Comparison of ENCODE assay signal across 25 cellular contexts in the genomic region with DNA sequence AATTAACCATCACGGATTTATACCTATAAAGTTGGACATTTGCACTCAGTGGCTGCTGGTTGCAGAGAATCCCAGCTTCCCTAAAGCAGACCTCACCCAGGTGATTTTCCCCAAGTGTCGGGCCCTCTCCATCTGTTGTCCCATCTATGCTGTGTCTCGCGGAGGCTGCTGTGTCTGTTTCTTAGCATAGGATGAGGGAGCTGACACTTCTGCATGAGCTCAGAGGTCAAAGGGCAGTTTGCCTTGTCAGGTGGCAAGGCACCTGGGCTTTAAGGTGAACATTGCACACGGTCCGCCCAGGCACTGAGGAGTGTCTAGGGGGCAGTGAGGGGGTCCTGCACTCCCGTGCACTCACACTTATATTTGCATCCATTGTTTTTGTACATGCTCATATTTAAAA.
"Had no signal": no experiment of that assay in that cellular context is flagged by ENCODE, and none has a peak within 500 bp of the region (broad histone marks: within the 10 kb centered on the region; RNA-seq: fewer than 3 reads in every experiment).

No MANE protein-coding gene starts in this region.

- H3K27me3 ChIP-seq: breast epithelium, SJCRH30 had no signal

- H3K4me3 Mint-ChIP-seq: activated CD4-positive, alpha-beta memory T cell treated with anti-CD3 and anti-CD28 coated beads, Interleukin-2, amount 10 ng/mL, durations not matched to agents 7 days and 5 days; activated CD4-positive, alpha-beta T cell treated with anti-CD3 and anti-CD28 coated beads for 36 hours; activated naive CD4-positive, alpha-beta T cell treated with anti-CD3 and anti-CD28 coated beads, Interleukin-2, amount 50 U/mL, for 24 hours had no signal

- H3K4me1 ChIP-seq: breast epithelium, SJCRH30 had no signal

- H3K27ac Mint-ChIP-seq: activated CD4-positive, alpha-beta memory T cell treated with anti-CD3 and anti-CD28 coated beads, Interleukin-2, amount 10 ng/mL, durations not matched to agents 7 days and 5 days; activated CD4-positive, alpha-beta T cell treated with anti-CD3 and anti-CD28 coated beads for 36 hours; activated naive CD4-positive, alpha-beta T cell treated with anti-CD3 and anti-CD28 coated beads, Interleukin-2, amount 50 U/mL, for 24 hours had no signal

- H3K9me3 ChIP-seq: SJCRH30, SK-N-SH had no signal

- H3K27me3 Mint-ChIP-seq: activated CD4-positive, alpha-beta memory T cell treated with anti-CD3 and anti-CD28 coated beads, Interleukin-2, amount 10 ng/mL, durations not matched to agents 7 days and 5 days; activated CD4-positive, alpha-beta T cell treated with anti-CD3 and anti-CD28 coated beads for 36 hours; activated naive CD4-positive, alpha-beta T cell treated with anti-CD3 and anti-CD28 coated beads, Interleukin-2, amount 50 U/mL, for 24 hours had no signal

- H3K36me3 ChIP-seq: breast epithelium, SJCRH30 had no signal

- ATAC-seq: activated CD4-positive, alpha-beta T cell treated with anti-CD3 and anti-CD28 coated beads for 36 hours; Panc1 had no signal

- H3K27ac ChIP-seq: breast epithelium, RWPE1, SJCRH30, VCaP had no signal

- H3K9me3 Mint-ChIP-seq: activated CD4-positive, alpha-beta memory T cell treated with anti-CD3 and anti-CD28 coated beads, Interleukin-2, amount 10 ng/mL, durations not matched to agents 7 days and 5 days; activated naive CD4-positive, alpha-beta T cell treated with anti-CD3 and anti-CD28 coated beads, Interleukin-2, amount 50 U/mL, for 24 hours had no signal

- DNase-seq: activated CD4-positive, alpha-beta memory T cell treated with anti-CD3 and anti-CD28 coated beads, Interleukin-2, amount 10 ng/mL, durations not matched to agents 7 days and 5 days; activated CD4-positive, alpha-beta T cell treated with anti-CD3 and anti-CD28 coated beads for 36 hours; activated CD4-positive, alpha-beta T cell treated with anti-CD3 and anti-CD28 coated beads, Interleukin-2, amount 50 U/mL, for 1 hour; activated CD8-positive, alpha-beta memory T cell treated with anti-CD3 and anti-CD28 coated beads, Interleukin-2, amount 50 U/mL, for 48 hours; activated T-cell treated with anti-CD3 and anti-CD28 coated beads, Interleukin-2, amount 50 U/mL, for 1 hour; aorta; Kasumi-1; KBM-7; NCI-H1105 treated with DMSO at 0.1 percent for 48 hours; NCI-H1436 treated with DMSO at 0.1 percent for 48 hours; NCI-H187 treated with DMSO at 0.1 percent for 48 hours; NCI-H2081 treated with DMSO at 0.1 percent for 48 hours; NCI-H226; NCI-H526; NCI-H82; OCI-M1; Right ventricle myocardium superior; SJCRH30; SK-N-SH; T-helper 1 cell had no signal

- H3K4me3 ChIP-seq: breast epithelium, SJCRH30 had no signal
